In the genomic region with DNA sequence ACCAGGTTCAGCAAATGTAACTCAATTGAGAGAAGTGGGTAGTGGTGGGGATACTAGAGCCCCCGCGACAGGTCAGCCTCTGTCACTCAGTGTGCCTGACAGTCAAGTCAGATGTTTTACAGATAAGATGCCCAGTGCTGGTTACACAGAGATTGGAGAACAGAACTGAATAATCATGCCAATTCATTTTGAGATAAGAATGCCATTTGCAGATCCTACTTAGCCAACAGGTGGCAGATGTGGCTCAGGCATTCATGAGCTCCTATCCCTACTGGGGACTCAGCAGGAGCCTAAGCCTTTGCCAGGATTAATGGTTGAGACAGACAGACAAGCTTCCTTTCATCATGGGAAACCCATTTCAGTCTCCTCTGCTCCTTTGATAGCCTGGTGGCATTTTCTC, we compare ENCODE assay signal across 8 cellular contexts.
A peak's percentile ranks its signal among the peaks of the same experiment; 100 is the strongest.
DNase-seq lines count a peak whose midpoint lies in the region; ATAC-seq and TF ChIP-seq lines count a peak whose summit lies in the region.

No MANE protein-coding gene starts in this region.

- no peaks in the 10 kb centered on the region for H3K9me2 ChIP-seq in OCI-LY1 (ENCODE audit: low read depth, low read length)

- no peaks in the 10 kb centered on the region for H3K36me3 Mint-ChIP-seq in type B pancreatic cell

- no peak overlapping the region for H3K9ac ChIP-seq in OCI-LY1 (ENCODE audit: low read length)

- no peak overlapping the region for H3K4me3 Mint-ChIP-seq in type B pancreatic cell

- H3K36me3 ChIP-seq in cardiac muscle cell (no peaks in the 10 kb centered on the region), OCI-LY1 (ENCODE audit: insufficient read depth, low read length) (no peaks in the 10 kb centered on the region)

- H3K4me3 ChIP-seq in cardiac muscle cell (no peak overlapping the region), OCI-LY1 (ENCODE audit: low read depth, low read length, poor library complexity, severe bottlenecking) (no peak overlapping the region), fibroblast of mammary gland (ENCODE audit: control insufficient read depth, low read depth, low read length) (no peak overlapping the region)

- intact Hi-C loops in cardiac septum (cut with DNase I) = no loop called here

- no peaks in the 10 kb centered on the region for H3F3A ChIP-seq in OCI-LY1 (ENCODE audit: insufficient read depth, low read length)

- no peaks in the 10 kb centered on the region for H4K20me1 ChIP-seq in OCI-LY1 (ENCODE audit: insufficient read depth, low read length)

- no peak overlapping the region for H3K27ac Mint-ChIP-seq in type B pancreatic cell

- H3K4me1 ChIP-seq in cardiac muscle cell (ENCODE audit: low read depth) = no peaks in the 10 kb centered on the region
- H3K4me1 ChIP-seq in OCI-LY1 (ENCODE audit: insufficient read depth, low read length, severe bottlenecking) = no peaks in the 10 kb centered on the region

- no peaks in the 10 kb centered on the region for H3K9me3 Mint-ChIP-seq in type B pancreatic cell

- peaks cover 7% of the 10 kb centered on the region for H3K27me3 Mint-ChIP-seq in type B pancreatic cell

- DNase-seq in cardiac muscle cell (ENCODE audit: low read depth in 1 of 2, low spot score in 1 of 2) (peak; percentile 34 to 39), cardiac septum (ENCODE audit: low spot score) (no peak), fibroblast of mammary gland (ENCODE audit: low read depth) (peak; percentile 29), type B pancreatic cell (ENCODE audit: extremely low spot score, unreplicated experiment) (no peak), SHP77 treated with DMSO at 0.1 percent for 48 hours (lab: John Stamatoyannopoulos, UW) (no peak)

- H3K27ac ChIP-seq in cardiac muscle cell (no peak overlapping the region), OCI-LY1 (ENCODE audit: low read depth, low read length, poor library complexity, severe bottlenecking) (no peak overlapping the region)

- H3K27me3 ChIP-seq in cardiac muscle cell = no peaks in the 10 kb centered on the region
- no peaks in the 10 kb centered on the region for H3K27me3 ChIP-seq in OCI-LY1 (ENCODE audit: insufficient read depth, low read length)

- H3K79me2 ChIP-seq in OCI-LY1 (ENCODE audit: insufficient read depth, low read length) = no peaks in the 10 kb centered on the region

- H3K9me3 ChIP-seq in cardiac muscle cell (ENCODE audit: low read depth) (no peaks in the 10 kb centered on the region), OCI-LY1 (ENCODE audit: low read length) (no peaks in the 10 kb centered on the region)

- ATAC-seq in HG03442 (IDR thresholded peaks at IDR 0.05; ENCODE audit: unreplicated experiment) = no peak
- no peak for ATAC-seq in HG03045 (IDR thresholded peaks at IDR 0.05; ENCODE audit: unreplicated experiment)

- no peak overlapping the region for H2AFZ ChIP-seq in OCI-LY1 (ENCODE audit: low read length)

- peak; percentile 12 for TF ChIP-seq CTCF in cardiac muscle cell (IDR thresholded peaks at IDR 0.05; ENCODE audit: low read depth, low read length)
- peak; percentile 7; the same call in 1 of the 2 replicates for TF ChIP-seq CTCF in OCI-LY1 (IDR thresholded peaks at IDR 0.05; ENCODE audit: low read length)
- peak; percentile 5 for TF ChIP-seq CTCF in fibroblast of mammary gland (conservative IDR thresholded peaks at IDR 0.05; ENCODE audit: control insufficient read depth, insufficient read depth, low read depth, low read length)
- peak; percentile 38 for TF ChIP-seq CTCF in type B pancreatic cell (conservative IDR thresholded peaks at IDR 0.05)

- peaks cover 12% of the 10 kb centered on the region for H3K4me1 Mint-ChIP-seq in type B pancreatic cell (ENCODE audit: unreplicated experiment)

- no peak overlapping the region for H3K4me2 ChIP-seq in OCI-LY1 (ENCODE audit: low read length)

Comparison
In these comparisons a context has a peak if more than half of its experiments do, and no peak if none do; other contexts are left out.
1. DNase-seq: peak in cardiac muscle cell (2 of 2) and fibroblast of mammary gland (single experiment); none in cardiac septum (single experiment), type B pancreatic cell (single experiment) and SHP77 treated with DMSO at 0.1 percent for 48 hours (single experiment).
2. Peak in every context shown above with its lines, with median percentiles within 50 percentile points of each other: CTCF ChIP-seq.